Comparison of ENCODE assay signal across 28 cellular contexts in the genomic region with DNA sequence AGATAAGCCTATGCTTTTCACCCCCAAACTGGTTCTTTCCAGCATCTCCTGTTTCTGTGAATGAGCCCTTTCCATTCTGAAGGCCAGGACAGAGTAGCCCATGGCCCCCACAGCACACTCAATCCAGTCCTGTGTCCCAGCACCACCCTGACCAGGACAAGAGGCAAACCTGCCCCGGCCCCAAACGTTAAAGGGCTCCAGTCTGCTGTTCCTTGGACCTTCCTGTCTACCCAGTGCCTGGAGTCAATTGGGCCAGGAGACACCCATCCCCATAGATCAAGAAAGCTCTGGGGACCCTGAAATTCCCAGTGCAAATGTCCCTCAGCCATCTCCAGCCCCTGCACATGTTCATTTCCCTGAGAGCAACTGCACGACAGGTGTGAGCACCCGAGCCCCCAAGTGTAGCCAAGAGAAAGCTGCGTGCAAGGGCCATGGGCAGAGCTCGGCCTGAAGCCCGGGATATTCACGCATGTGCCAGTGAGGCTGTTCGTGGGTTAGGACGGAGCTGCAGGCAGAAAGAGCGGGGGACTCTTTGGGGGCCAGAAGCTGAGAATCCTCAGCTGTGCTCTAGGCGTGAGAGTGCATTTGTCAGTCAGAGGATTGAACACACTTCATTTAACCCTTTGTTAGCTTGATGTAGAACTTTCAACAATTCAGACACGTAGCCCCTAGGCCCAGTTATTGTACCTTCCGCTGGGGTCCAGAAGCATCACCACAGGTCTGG. TPM values are rescaled to one million over a fixed set of nuclear protein-coding genes. Genes with fewer than 3 reads are reported as not detected.
"Had no signal": no experiment of that assay in that cellular context is flagged by ENCODE, and none has a peak within 500 bp of the region (broad histone marks: within the 10 kb centered on the region; RNA-seq: fewer than 3 reads in every experiment).

No MANE protein-coding gene starts in this region.

- H3K4me3 ChIP-seq: esophagus squamous epithelium, heart right ventricle, left lung, lung, ovary, prostate gland, spleen, tibial nerve had no signal

- H3K36me3 Mint-ChIP-seq: activated naive CD8-positive, alpha-beta T cell had no signal

- H3K9me3 ChIP-seq: esophagus squamous epithelium, heart right ventricle, left lung, neutrophil, ovary, prostate gland, tibial nerve had no signal

- DNase-seq: activated CD4-positive, alpha-beta memory T cell treated with anti-CD3 and anti-CD28 coated beads, Interleukin-2, amount 10 ng/mL, durations not matched to agents 7 days and 5 days; activated CD4-positive, alpha-beta T cell treated with anti-CD3 and anti-CD28 coated beads, Interleukin-2, amount 10 ng/mL, durations not matched to agents 24 days and 14 days; activated CD4-positive, CD25-positive, alpha-beta regulatory T cell treated with anti-CD3 and anti-CD28 coated beads, Interleukin-2, amount 50 U/mL, for 72 hours; activated CD8-positive, alpha-beta memory T cell treated with anti-CD3 and anti-CD28 coated beads, Interleukin-2, amount 50 U/mL, for 48 hours; activated naive CD4-positive, alpha-beta T cell; activated T-cell treated with anti-CD3 and anti-CD28 coated beads, Interleukin-2, amount 50 U/mL, for 24 hours; anterior cingulate cortex; dermis blood vessel endothelial cell; effector CD4-positive, alpha-beta T cell; esophagus squamous epithelium; foreskin melanocyte; heart right ventricle; left lung; mesendoderm; natural killer cell; ovary; spleen; stimulated activated naive CD4-positive, alpha-beta T cell; T-helper 17 cell; T1000 had no signal

- H3K27ac Mint-ChIP-seq: activated CD4-positive, alpha-beta memory T cell treated with anti-CD3 and anti-CD28 coated beads, Interleukin-2, amount 10 ng/mL, durations not matched to agents 7 days and 5 days; activated CD4-positive, alpha-beta T cell treated with anti-CD3 and anti-CD28 coated beads, Interleukin-2, amount 10 ng/mL, durations not matched to agents 24 days and 14 days; activated naive CD8-positive, alpha-beta T cell; activated T-cell treated with anti-CD3 and anti-CD28 coated beads, Interleukin-2, amount 50 U/mL, for 24 hours; natural killer cell; T-helper 17 cell had no signal

- H3K27ac ChIP-seq: epithelial cell of prostate, esophagus squamous epithelium, heart right ventricle, left lung, neutrophil, ovary, prostate gland, spleen, tibial nerve had no signal

- H3K4me3 Mint-ChIP-seq: activated CD4-positive, alpha-beta memory T cell treated with anti-CD3 and anti-CD28 coated beads, Interleukin-2, amount 10 ng/mL, durations not matched to agents 7 days and 5 days; activated CD4-positive, alpha-beta T cell treated with anti-CD3 and anti-CD28 coated beads, Interleukin-2, amount 10 ng/mL, durations not matched to agents 24 days and 14 days; activated T-cell treated with anti-CD3 and anti-CD28 coated beads, Interleukin-2, amount 50 U/mL, for 24 hours; natural killer cell had no signal

- H3K36me3 ChIP-seq: esophagus squamous epithelium, heart right ventricle, left lung, neutrophil, ovary, prostate gland, spleen, tibial nerve had no signal

- H3K4me1 ChIP-seq: prostate gland had no signal

- H3K9me3 Mint-ChIP-seq: activated CD4-positive, alpha-beta memory T cell treated with anti-CD3 and anti-CD28 coated beads, Interleukin-2, amount 10 ng/mL, durations not matched to agents 7 days and 5 days; activated CD4-positive, alpha-beta T cell treated with anti-CD3 and anti-CD28 coated beads, Interleukin-2, amount 10 ng/mL, durations not matched to agents 24 days and 14 days; activated T-cell treated with anti-CD3 and anti-CD28 coated beads, Interleukin-2, amount 50 U/mL, for 24 hours; central memory CD8-positive, alpha-beta T cell; natural killer cell had no signal

- H3K27me3 ChIP-seq: ovary had no signal

- ATAC-seq: heart right ventricle, left lung, natural killer cell, T-helper 17 cell had no signal

RNA-seq across cellular contexts. Expression of a gene that starts 4.2 kb away (rescaled TPM):
- total RNA-seq: activated CD4-positive, alpha-beta memory T cell treated with anti-CD3 and anti-CD28 coated beads, Interleukin-2, amount 10 ng/mL, durations not matched to agents 7 days and 5 days; activated CD4-positive, alpha-beta T cell treated with anti-CD3 and anti-CD28 coated beads, Interleukin-2, amount 10 ng/mL, durations not matched to agents 24 days and 14 days; spleen; temporal lobe had no signal
